ENCODE assay signal across 27 cellular contexts in the genomic region with DNA sequence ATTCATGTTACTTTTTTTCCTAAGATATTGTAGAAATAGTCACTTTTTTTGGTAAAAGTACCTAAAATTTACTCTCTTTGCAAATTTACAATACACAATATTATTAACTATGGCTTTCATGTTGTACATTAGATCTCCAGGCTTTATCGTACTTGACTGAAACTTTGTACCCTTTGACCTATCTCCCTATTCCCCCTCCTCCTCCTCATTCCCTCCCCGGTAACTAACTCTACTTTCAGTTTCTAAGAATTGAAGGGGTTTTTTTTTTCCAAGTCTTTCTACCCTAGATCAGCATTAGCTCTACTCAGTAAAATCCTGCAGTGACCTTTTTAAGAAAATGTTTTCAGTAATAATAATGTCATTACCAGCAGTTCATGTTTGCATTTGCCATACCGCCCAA.
"Had no signal": no experiment of that assay in that cellular context is flagged by ENCODE, and none has a peak within 500 bp of the region (broad histone marks: within the 10 kb centered on the region; RNA-seq: fewer than 3 reads in every experiment).

No MANE protein-coding gene starts in this region.

- H3K27ac ChIP-seq: breast epithelium, epithelial cell of prostate, esophagus squamous epithelium, heart right ventricle, lower lobe of right lung, neural progenitor cell, uterus had no signal

- H3K4me1 ChIP-seq: breast epithelium, esophagus squamous epithelium, heart right ventricle, lower lobe of right lung, neural progenitor cell, uterus had no signal

- H3K4me3 ChIP-seq: breast epithelium, esophagus squamous epithelium, heart right ventricle, lower lobe of right lung, neural progenitor cell, uterus had no signal

- H3K36me3 ChIP-seq: uterus had no signal

- H3K27me3 ChIP-seq: breast epithelium, esophagus squamous epithelium, heart right ventricle, neural progenitor cell, uterus had no signal

- H3K4me1 Mint-ChIP-seq: neural progenitor cell, WTC11 had no signal

- H3K4me3 Mint-ChIP-seq: activated naive CD8-positive, alpha-beta T cell; naive thymus-derived CD8-positive, alpha-beta T cell; neural progenitor cell; type B pancreatic cell; WTC11 had no signal

- ATAC-seq: heart right ventricle; lower lobe of right lung; naive thymus-derived CD8-positive, alpha-beta T cell; right cardiac atrium; stimulated activated naive CD8-positive, alpha-beta T cell treated with anti-CD3 and anti-CD28 coated beads, Interleukin-15, Interleukin-2, amounts not matched to agents 100 U/mL and 50 U/mL, for 24 hours; WTC11 had no signal

- H3K27me3 Mint-ChIP-seq: activated naive CD8-positive, alpha-beta T cell; naive thymus-derived CD8-positive, alpha-beta T cell; type B pancreatic cell had no signal

- H3K9me3 ChIP-seq: breast epithelium, esophagus squamous epithelium, heart right ventricle, lower lobe of right lung, uterus had no signal

- H3K9me3 Mint-ChIP-seq: naive thymus-derived CD8-positive, alpha-beta T cell; neural progenitor cell; type B pancreatic cell; WTC11 had no signal

- DNase-seq: activated CD4-positive, alpha-beta T cell treated with anti-CD3 and anti-CD28 coated beads for 1 hour; activated CD4-positive, alpha-beta T cell treated with anti-CD3 and anti-CD28 coated beads, Interleukin-2, amount 50 U/mL, for 1 hour; activated CD8-positive, alpha-beta memory T cell treated with anti-CD3 and anti-CD28 coated beads for 24 hours; activated naive CD4-positive, alpha-beta T cell; amygdala; central memory CD4-positive, alpha-beta T cell; dermis blood vessel endothelial cell; effector CD4-positive, alpha-beta T cell; esophagus squamous epithelium; foreskin melanocyte; heart right ventricle; lower lobe of right lung; mesenchymal stem cell; naive thymus-derived CD8-positive, alpha-beta T cell; occipital lobe; right cardiac atrium; stimulated activated CD4-positive, alpha-beta T cell treated with anti-CD3 and anti-CD28 coated beads, Interleukin-12 subunit alpha, Interleukin-12 subunit beta, amount 100 ng/mL, for 4 hours; stimulated activated CD4-positive, alpha-beta T cell treated with anti-CD3 and anti-CD28 coated beads, Interleukin-4, amount 100 ng/mL, for 1 hour; stimulated activated naive CD8-positive, alpha-beta T cell treated with anti-CD3 and anti-CD28 coated beads, Interleukin-15, Interleukin-2, amounts not matched to agents 100 U/mL and 50 U/mL, for 24 hours; substantia nigra; uterus had no signal

- H3K27ac Mint-ChIP-seq: activated naive CD8-positive, alpha-beta T cell; naive thymus-derived CD8-positive, alpha-beta T cell; neural progenitor cell; type B pancreatic cell; WTC11 had no signal

- H3K9ac ChIP-seq: neural progenitor cell had no signal
